Comparison of ENCODE assay signal across 8 cellular contexts in the genomic region with DNA sequence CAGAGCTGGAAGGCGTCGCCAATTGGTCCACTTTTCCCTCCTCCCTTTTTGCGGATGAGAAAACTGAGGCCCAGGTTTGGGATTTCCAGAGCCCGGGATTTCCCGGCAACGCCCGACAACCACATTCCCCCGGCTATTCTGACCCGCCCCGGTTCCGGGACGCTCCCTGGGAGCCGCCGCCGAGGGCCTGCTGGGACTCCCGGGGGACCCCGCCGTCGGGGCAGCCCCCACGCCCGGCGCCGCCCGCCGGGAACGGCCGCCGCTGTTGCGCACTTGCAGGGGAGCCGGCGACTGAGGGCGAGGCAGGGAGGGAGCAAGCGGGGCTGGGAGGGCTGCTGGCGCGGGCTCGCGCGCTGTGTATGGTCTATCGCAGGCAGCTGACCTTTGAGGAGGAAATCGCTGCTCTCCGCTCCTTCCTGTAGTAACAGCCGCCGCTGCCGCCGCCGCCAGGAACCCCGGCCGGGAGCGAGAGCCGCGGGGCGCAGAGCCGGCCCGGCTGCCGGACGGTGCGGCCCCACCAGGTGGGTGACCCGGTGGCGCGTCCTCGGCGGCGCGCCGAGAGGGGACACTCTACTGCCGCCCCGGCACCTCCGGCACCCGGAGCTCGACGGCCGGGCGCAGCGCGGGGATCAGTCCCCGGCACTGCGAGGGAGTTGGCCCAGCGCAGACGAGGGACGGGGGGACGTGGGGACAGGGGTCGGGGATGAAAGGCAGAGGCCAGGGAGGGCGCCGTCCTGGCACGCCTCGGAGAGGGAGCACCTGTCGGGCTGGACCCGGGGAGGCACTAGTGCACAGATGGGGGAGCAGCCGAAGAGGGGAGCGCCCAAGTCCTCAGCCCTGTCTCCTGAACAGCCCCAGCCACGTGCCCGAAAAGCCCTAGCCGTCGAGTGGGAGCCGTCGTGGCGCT. TPM values are rescaled to one million over a fixed set of nuclear protein-coding genes. Genes with fewer than 3 reads are reported as not detected.
DNase-seq lines count a peak whose midpoint lies in the region; ATAC-seq and TF ChIP-seq lines count a peak whose summit lies in the region.

A gene (plus strand): TSS at position 421 of the 907 bp plus-strand sequence. CDS start 914 bp downstream, outside the sequence.

- peak within 1 kb of the TSS; percentile 96 for H3K4me3 Mint-ChIP-seq in activated CD8-positive, alpha-beta memory T cell treated with anti-CD3 and anti-CD28 coated beads, Interleukin-2, amount 10 ng/mL, durations not matched to agents 7 days and 5 days
- peak within 1 kb of the TSS; percentile 48 for H3K4me3 Mint-ChIP-seq in endodermal cell

- H3K36me3 ChIP-seq in HAP-1 (replicated peaks) (no peaks in the 10 kb centered on the region), endodermal cell (ENCODE audit: control insufficient read depth, insufficient read depth, low read length) (no peaks in the 10 kb centered on the region), mesendoderm (ENCODE audit: control insufficient read depth, insufficient read depth, low read length) (no peaks in the 10 kb centered on the region)

- no peaks in the 10 kb centered on the region for H3K79me2 ChIP-seq in mesendoderm (ENCODE audit: control insufficient read depth, insufficient read depth, low read length)

- CTCF ChIA-PET in activated CD8-positive, alpha-beta memory T cell treated with anti-CD3 and anti-CD28 coated beads, Interleukin-2, amount 10 ng/mL, durations not matched to agents 7 days and 5 days (lab: Charles Lee): interaction anchor here (0.5 to 3.5 kb wide), 20 partner anchors 10 to 290 kb away, joined by 3 to 24 read pairs (median 4); a partner anchor contains a TSS

- H2AK5ac ChIP-seq in mesendoderm (ENCODE audit: low read length): no peak within 1 kb of the TSS

- peaks cover 16% of the 10 kb centered on the region for H3K36me3 Mint-ChIP-seq in activated CD8-positive, alpha-beta memory T cell treated with anti-CD3 and anti-CD28 coated beads, Interleukin-2, amount 10 ng/mL, durations not matched to agents 7 days and 5 days
- no peaks in the 10 kb centered on the region for H3K36me3 Mint-ChIP-seq in endodermal cell (ENCODE audit: low read depth)

- H3K4me2 ChIP-seq in mesendoderm (ENCODE audit: low read length): peak within 1 kb of the TSS; percentile 36

- H2BK5ac ChIP-seq in mesendoderm (ENCODE audit: low read length): no peak within 1 kb of the TSS

- no peaks in the 10 kb centered on the region for H3K27me3 Mint-ChIP-seq in activated CD8-positive, alpha-beta memory T cell treated with anti-CD3 and anti-CD28 coated beads, Interleukin-2, amount 10 ng/mL, durations not matched to agents 7 days and 5 days
- peaks cover 37% of the 10 kb centered on the region for H3K27me3 Mint-ChIP-seq in endodermal cell (ENCODE audit: insufficient read depth)

- H4K8ac ChIP-seq in mesendoderm (ENCODE audit: low read depth, low read length): peak within 1 kb of the TSS; percentile 67

- H3K27ac Mint-ChIP-seq in activated CD8-positive, alpha-beta memory T cell treated with anti-CD3 and anti-CD28 coated beads, Interleukin-2, amount 10 ng/mL, durations not matched to agents 7 days and 5 days: peak within 1 kb of the TSS; percentile 97
- no peak within 1 kb of the TSS for H3K27ac Mint-ChIP-seq in endodermal cell

- peak; percentile 84 for ATAC-seq in activated CD8-positive, alpha-beta memory T cell treated with anti-CD3 and anti-CD28 coated beads, Interleukin-2, amount 10 ng/mL, durations not matched to agents 7 days and 5 days
- no peak for ATAC-seq in GM18873 (IDR thresholded peaks at IDR 0.05; ENCODE audit: low FRiP score, unreplicated experiment)

- 19 to 20% methylated on average over 63 to 97 of the region's 97 CpGs for WGBS in endodermal cell (ENCODE audit: insufficient coverage in 1 of 2, insufficient read length in 1 of 2), 2 experiments
- WGBS in mesendoderm (ENCODE audit: extremely low coverage, insufficient coverage, low lambda C conversion rate): no CpG with 5 or more reads among the region's 97 CpGs

- H3K9ac ChIP-seq in endodermal cell (ENCODE audit: extremely low read depth, low read length, poor library complexity, severe bottlenecking) (peak within 1 kb of the TSS; percentile 11), mesendoderm (ENCODE audit: low read length) (peak within 1 kb of the TSS; percentile 49)

- H3K23ac ChIP-seq in mesendoderm (ENCODE audit: low read length): peak within 1 kb of the TSS; percentile 89

- DNase-seq in DMS53 (lab: John Stamatoyannopoulos, UW) (peak; percentile 88), HAP-1 (ENCODE audit: low spot score in 2 of 2) (peak in 1 of 2 experiments; percentile 68), NCI-H510A (lab: John Stamatoyannopoulos, UW) (peak; percentile 58), endodermal cell (peak; percentile 93), mesendoderm (peak; percentile 81)
- DNase-seq in activated CD8-positive, alpha-beta memory T cell treated with anti-CD3 and anti-CD28 coated beads, Interleukin-2, amount 10 ng/mL, durations not matched to agents 7 days and 5 days: peak; percentile 91
- peak; percentile 57 for DNase-seq in stimulated activated CD8-positive, alpha-beta memory T cell treated with anti-CD3 and anti-CD28 coated beads, Interleukin-15, amount 100 ng/mL, for 24 hours (ENCODE audit: low read depth)

- H3K4me1 Mint-ChIP-seq in activated CD8-positive, alpha-beta memory T cell treated with anti-CD3 and anti-CD28 coated beads, Interleukin-2, amount 10 ng/mL, durations not matched to agents 7 days and 5 days: peaks cover 57% of the 10 kb centered on the region
- peaks cover 3% of the 10 kb centered on the region for H3K4me1 Mint-ChIP-seq in endodermal cell

- H3K9me3 Mint-ChIP-seq in activated CD8-positive, alpha-beta memory T cell treated with anti-CD3 and anti-CD28 coated beads, Interleukin-2, amount 10 ng/mL, durations not matched to agents 7 days and 5 days (ENCODE audit: low read depth): no peaks in the 10 kb centered on the region
- H3K9me3 Mint-ChIP-seq in endodermal cell: no peaks in the 10 kb centered on the region

- no peak within 1 kb of the TSS for H2BK15ac ChIP-seq in mesendoderm (replicated peaks; ENCODE audit: low read depth)

- H3K27ac ChIP-seq in endodermal cell (ENCODE audit: low read depth, low read length) (no peak within 1 kb of the TSS), mesendoderm (ENCODE audit: low read depth, low read length) (no peak within 1 kb of the TSS)

- peak within 1 kb of the TSS; percentile 70 for H3K18ac ChIP-seq in mesendoderm (ENCODE audit: low read length)

- in situ Hi-C loops in HAP-1 (cut with MboI; ENCODE audit: low sequenced_read_pairs): no loop called here

- no peak within 1 kb of the TSS for H4K5ac ChIP-seq in mesendoderm (ENCODE audit: low read length)

- H3K9me3 ChIP-seq in HAP-1 (no peaks in the 10 kb centered on the region), endodermal cell (ENCODE audit: control insufficient read depth, low read length) (no peaks in the 10 kb centered on the region)

- H3K4me3 ChIP-seq in HAP-1 (peak within 1 kb of the TSS; percentile 18), endodermal cell (ENCODE audit: low read length) (peak within 1 kb of the TSS; percentile 73), mesendoderm (ENCODE audit: low read length) (peak within 1 kb of the TSS; percentile 22)

- no peaks in the 10 kb centered on the region for H3K79me1 ChIP-seq in mesendoderm (ENCODE audit: low read length)

- H3K4me1 ChIP-seq in HAP-1 (peaks cover 2% of the 10 kb centered on the region; the same call in 1 of the 2 replicates), endodermal cell (ENCODE audit: control insufficient read depth, insufficient read depth, low read length) (no peaks in the 10 kb centered on the region), mesendoderm (ENCODE audit: control insufficient read depth, low read depth, low read length) (no peaks in the 10 kb centered on the region)

- TF ChIP-seq CTCF in endodermal cell (conservative IDR thresholded peaks at IDR 0.05): no peak

- peak within 1 kb of the TSS; percentile 58 for H3K4ac ChIP-seq in mesendoderm (ENCODE audit: low read depth, low read length)

- H3K56ac ChIP-seq in mesendoderm (ENCODE audit: low read length): peak within 1 kb of the TSS; percentile 78

- H3K27me3 ChIP-seq in HAP-1 (ENCODE audit: low read depth) (peaks cover 8% of the 10 kb centered on the region), endodermal cell (ENCODE audit: control insufficient read depth, insufficient read depth, low read length, poor library complexity, severe bottlenecking) (peaks cover 45% of the 10 kb centered on the region), mesendoderm (ENCODE audit: insufficient read depth, low read length, poor library complexity) (peaks cover 3% of the 10 kb centered on the region)

- no peak within 1 kb of the TSS for H2BK120ac ChIP-seq in mesendoderm (ENCODE audit: low read depth, low read length)

RNA-seq across cellular contexts. Expression of the gene that starts here (rescaled TPM):
- 100 to 1,000 TPM; 118 to 127 TPM for total RNA-seq in activated CD8-positive, alpha-beta memory T cell treated with anti-CD3 and anti-CD28 coated beads, Interleukin-2, amount 10 ng/mL, durations not matched to agents 7 days and 5 days
- 1 to 10 TPM; 3.5 to 4.8 TPM for total RNA-seq in endodermal cell
- polyA plus RNA-seq in endodermal cell (2013, experiment 1 of 2): 2.5 TPM
- polyA plus RNA-seq in endodermal cell (2013, experiment 2 of 2): 2.2 TPM
- 1.7 TPM for polyA plus RNA-seq in mesendoderm (2013, experiment 1 of 2)
- polyA plus RNA-seq in mesendoderm (2013, experiment 2 of 2): 1.7 TPM

Comparison
In these comparisons a context has a peak if more than half of its experiments do, and no peak if none do; other contexts are left out.
1. RNA of the gene that starts here (total RNA-seq): 118 to 127 TPM in activated CD8-positive, alpha-beta memory T cell treated with anti-CD3 and anti-CD28 coated beads, Interleukin-2, amount 10 ng/mL, durations not matched to agents 7 days and 5 days; 3.5 to 4.8 TPM in endodermal cell; every median in the first group is over 10 times any median in the second.
2. H3K4me3 ChIP-seq: peak in every context shown above with its lines; median percentile 73 in endodermal cell; 22 in mesendoderm; 18 in HAP-1.